Comparison of ENCODE assay signal across 21 cellular contexts in genomic region chr4:5728451-5728850, GRCh38.
"Had no signal": no experiment of that assay in that cellular context is flagged by ENCODE, and none has a peak within 500 bp of the region (broad histone marks: within the 10 kb centered on the region; RNA-seq: fewer than 3 reads in every experiment).

No MANE protein-coding gene starts in this region.

- H3K27me3 ChIP-seq: esophagus squamous epithelium, gastrocnemius medialis, neutrophil, ovary, spleen, tibial artery had no signal

- ATAC-seq: activated CD8-positive, alpha-beta memory T cell treated with anti-CD3 and anti-CD28 coated beads, Interleukin-2, amount 10 ng/mL, durations not matched to agents 7 days and 5 days; activated CD8-positive, alpha-beta T cell treated with anti-CD3 and anti-CD28 coated beads for 36 hours; gastrocnemius medialis; left cardiac atrium; stimulated activated naive CD8-positive, alpha-beta T cell treated with anti-CD3 and anti-CD28 coated beads, Interleukin-15, Interleukin-2, amounts not matched to agents 100 U/mL and 50 U/mL, for 24 hours; T-helper 17 cell had no signal

- H3K27ac ChIP-seq: esophagus squamous epithelium, gastrocnemius medialis, neutrophil, ovary, prostate gland, spleen, tibial artery had no signal

- H3K4me1 ChIP-seq: esophagus squamous epithelium, gastrocnemius medialis, prostate gland, spleen, tibial artery had no signal

- FAIRE-seq: bronchial epithelial cell had no signal

- DNase-seq: activated CD4-positive, alpha-beta T cell treated with anti-CD3 and anti-CD28 coated beads for 48 hours; activated CD8-positive, alpha-beta memory T cell treated with anti-CD3 and anti-CD28 coated beads, Interleukin-2, amount 10 ng/mL, durations not matched to agents 7 days and 5 days; activated CD8-positive, alpha-beta T cell treated with anti-CD3 and anti-CD28 coated beads for 36 hours; amniotic stem cell; cortex of kidney; endodermal cell; esophagus squamous epithelium; gastrocnemius medialis; hippocampal formation; left cardiac atrium; midbrain; ovary; spleen; stimulated activated CD4-positive, alpha-beta T cell treated with anti-CD3 and anti-CD28 coated beads, Interleukin-4, amount 100 ng/mL, for 4 hours; stimulated activated naive CD8-positive, alpha-beta T cell treated with anti-CD3 and anti-CD28 coated beads, Interleukin-15, Interleukin-2, amounts not matched to agents 100 U/mL and 50 U/mL, for 24 hours; substantia nigra; T-helper 17 cell; tibial artery had no signal

- H3K36me3 ChIP-seq: gastrocnemius medialis, neutrophil, ovary had no signal

- H3K4me3 ChIP-seq: esophagus squamous epithelium, gastrocnemius medialis, ovary, prostate gland, spleen, tibial artery had no signal
